In the genomic region with DNA sequence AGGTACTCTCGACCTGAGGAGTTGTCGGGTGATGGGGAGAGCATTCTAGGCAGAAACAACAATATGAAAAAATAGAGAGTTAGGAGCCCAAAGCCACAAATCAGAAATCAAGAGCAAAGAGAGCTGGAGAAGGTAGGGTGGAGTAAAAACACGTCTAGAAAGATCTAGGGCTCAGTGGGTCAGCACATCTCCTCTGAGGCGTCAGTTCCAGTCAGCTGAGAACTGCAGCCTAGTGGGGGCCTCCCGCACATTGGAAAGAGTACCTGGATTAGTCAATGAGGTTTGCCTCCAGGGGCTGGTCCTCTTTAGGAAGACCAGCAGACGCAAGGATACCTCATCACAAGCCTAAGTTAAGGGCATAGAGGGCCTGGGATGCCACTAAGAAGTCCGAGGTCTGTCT, we compare ENCODE assay signal across 25 cellular contexts.
"Had no signal": no experiment of that assay in that cellular context is flagged by ENCODE, and none has a peak within 500 bp of the region (broad histone marks: within the 10 kb centered on the region; RNA-seq: fewer than 3 reads in every experiment).

No MANE protein-coding gene starts in this region.

- H3K4me3 Mint-ChIP-seq: activated CD4-positive, alpha-beta memory T cell treated with anti-CD3 and anti-CD28 coated beads for 36 hours; activated CD4-positive, alpha-beta T cell treated with anti-CD3 and anti-CD28 coated beads for 36 hours; activated CD4-positive, alpha-beta T cell treated with anti-CD3 and anti-CD28 coated beads, Interleukin-2, amount 10 ng/mL, durations not matched to agents 24 days and 14 days; activated CD8-positive, alpha-beta T cell treated with anti-CD3 and anti-CD28 coated beads, Interleukin-2, amount 10 ng/mL, durations not matched to agents 7 days and 5 days; activated naive CD4-positive, alpha-beta T cell treated with anti-CD3 and anti-CD28 coated beads, Interleukin-2, amount 10 ng/mL, durations not matched to agents 7 days and 5 days; activated naive CD8-positive, alpha-beta T cell treated with anti-CD3 and anti-CD28 coated beads, Interleukin-2, amount 10 ng/mL, durations not matched to agents 7 days and 5 days; activated T-cell treated with anti-CD3 and anti-CD28 coated beads, Interleukin-2, amount 50 U/mL, for 72 hours; central memory CD8-positive, alpha-beta T cell; dendritic cell treated with granulocyte-macrophage colony-stimulating factor and Interleukin-4, amounts not matched to agents 40 ng/mL and 50 ng/mL, for 4 days; endodermal cell had no signal

- H3K9me3 Mint-ChIP-seq: activated CD4-positive, alpha-beta memory T cell treated with anti-CD3 and anti-CD28 coated beads for 36 hours; activated CD4-positive, alpha-beta T cell treated with anti-CD3 and anti-CD28 coated beads, Interleukin-2, amount 10 ng/mL, durations not matched to agents 24 days and 14 days; activated naive CD4-positive, alpha-beta T cell treated with anti-CD3 and anti-CD28 coated beads, Interleukin-2, amount 10 ng/mL, durations not matched to agents 7 days and 5 days; activated naive CD4-positive, alpha-beta T cell treated with anti-CD3 and anti-CD28 coated beads, Interleukin-2, amount 50 U/mL, for 72 hours; activated naive CD8-positive, alpha-beta T cell treated with anti-CD3 and anti-CD28 coated beads, Interleukin-2, amount 10 ng/mL, durations not matched to agents 7 days and 5 days; activated T-cell treated with anti-CD3 and anti-CD28 coated beads, Interleukin-2, amount 50 U/mL, for 72 hours; central memory CD8-positive, alpha-beta T cell; dendritic cell treated with granulocyte-macrophage colony-stimulating factor and Interleukin-4, amounts not matched to agents 40 ng/mL and 50 ng/mL, for 4 days; endodermal cell had no signal

- H3K4me1 Mint-ChIP-seq: endodermal cell had no signal

- ATAC-seq: activated CD4-positive, alpha-beta T cell treated with anti-CD3 and anti-CD28 coated beads for 36 hours; activated CD8-positive, alpha-beta T cell treated with anti-CD3 and anti-CD28 coated beads, Interleukin-2, amount 10 ng/mL, durations not matched to agents 7 days and 5 days; activated naive CD4-positive, alpha-beta T cell treated with anti-CD3 and anti-CD28 coated beads, Interleukin-2, amount 50 U/mL, for 72 hours; activated T-cell treated with anti-CD3 and anti-CD28 coated beads, Interleukin-2, amount 50 U/mL, for 72 hours; esophagus mucosa had no signal

- H3K9me3 ChIP-seq: ascending aorta, breast epithelium had no signal

- H3K27ac ChIP-seq: ascending aorta, breast epithelium, cardiac muscle cell, coronary artery, dorsolateral prefrontal cortex had no signal

- H3K4me3 ChIP-seq: ascending aorta, breast epithelium, cardiac muscle cell, coronary artery, dorsolateral prefrontal cortex had no signal

- DNase-seq: activated CD4-positive, alpha-beta memory T cell treated with anti-CD3 and anti-CD28 coated beads for 36 hours; activated CD4-positive, alpha-beta T cell treated with anti-CD3 and anti-CD28 coated beads for 36 hours; activated CD4-positive, alpha-beta T cell treated with anti-CD3 and anti-CD28 coated beads, Interleukin-2, amount 10 ng/mL, durations not matched to agents 24 days and 14 days; activated CD4-positive, CD25-positive, alpha-beta regulatory T cell; activated CD4-positive, CD25-positive, alpha-beta regulatory T cell treated with anti-CD3 and anti-CD28 coated beads, Interleukin-2, amount 50 U/mL, for 72 hours; activated CD8-positive, alpha-beta T cell treated with anti-CD3 and anti-CD28 coated beads, Interleukin-2, amount 10 ng/mL, durations not matched to agents 7 days and 5 days; activated gamma-delta T cell; activated naive CD4-positive, alpha-beta T cell; activated naive CD4-positive, alpha-beta T cell treated with anti-CD3 and anti-CD28 coated beads, Interleukin-2, amount 10 ng/mL, durations not matched to agents 7 days and 5 days; activated naive CD8-positive, alpha-beta T cell treated with anti-CD3 and anti-CD28 coated beads, Interleukin-2, amount 10 ng/mL, durations not matched to agents 7 days and 5 days; activated T-cell treated with anti-CD3 and anti-CD28 coated beads, Interleukin-2, amount 50 U/mL, for 72 hours; dorsolateral prefrontal cortex; effector memory CD4-positive, alpha-beta T cell; endodermal cell; T-helper 1 cell; T-helper 2 cell had no signal

- H3K27ac Mint-ChIP-seq: activated CD4-positive, alpha-beta memory T cell treated with anti-CD3 and anti-CD28 coated beads for 36 hours; activated CD4-positive, alpha-beta T cell treated with anti-CD3 and anti-CD28 coated beads for 36 hours; activated CD4-positive, alpha-beta T cell treated with anti-CD3 and anti-CD28 coated beads, Interleukin-2, amount 10 ng/mL, durations not matched to agents 24 days and 14 days; activated CD8-positive, alpha-beta T cell treated with anti-CD3 and anti-CD28 coated beads, Interleukin-2, amount 10 ng/mL, durations not matched to agents 7 days and 5 days; activated naive CD4-positive, alpha-beta T cell treated with anti-CD3 and anti-CD28 coated beads, Interleukin-2, amount 10 ng/mL, durations not matched to agents 7 days and 5 days; activated naive CD4-positive, alpha-beta T cell treated with anti-CD3 and anti-CD28 coated beads, Interleukin-2, amount 50 U/mL, for 72 hours; activated naive CD8-positive, alpha-beta T cell treated with anti-CD3 and anti-CD28 coated beads, Interleukin-2, amount 10 ng/mL, durations not matched to agents 7 days and 5 days; activated T-cell treated with anti-CD3 and anti-CD28 coated beads, Interleukin-2, amount 50 U/mL, for 72 hours; brain; dendritic cell treated with granulocyte-macrophage colony-stimulating factor and Interleukin-4, amounts not matched to agents 40 ng/mL and 50 ng/mL, for 4 days; endodermal cell had no signal

- H3K27me3 ChIP-seq: ascending aorta had no signal

- H3K36me3 Mint-ChIP-seq: activated CD4-positive, alpha-beta memory T cell treated with anti-CD3 and anti-CD28 coated beads for 36 hours; activated naive CD4-positive, alpha-beta T cell treated with anti-CD3 and anti-CD28 coated beads, Interleukin-2, amount 10 ng/mL, durations not matched to agents 7 days and 5 days; activated naive CD8-positive, alpha-beta T cell treated with anti-CD3 and anti-CD28 coated beads, Interleukin-2, amount 10 ng/mL, durations not matched to agents 7 days and 5 days; brain had no signal

- H3K36me3 ChIP-seq: ascending aorta, breast epithelium, cardiac muscle cell had no signal
